ENCODE assay signal across 15 cellular contexts in the genomic region with DNA sequence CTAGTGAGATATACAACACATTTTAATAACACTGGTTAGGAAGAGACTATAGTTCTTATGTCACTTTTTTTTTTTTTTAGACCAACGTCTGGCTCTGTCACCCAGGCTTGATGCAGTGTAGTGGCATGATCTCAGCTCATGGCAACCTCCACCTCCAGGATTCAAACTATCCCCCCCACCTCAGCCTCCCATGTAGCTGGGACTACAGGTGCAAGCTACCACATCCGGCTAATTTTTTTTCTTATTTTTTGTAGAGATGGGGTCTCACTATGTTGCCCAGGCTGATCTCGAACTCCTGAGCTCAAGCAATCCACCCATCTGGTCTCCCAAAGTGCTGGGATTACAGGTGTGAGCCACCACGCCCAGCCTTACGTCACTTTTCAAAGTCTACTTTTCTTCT.
"Had no signal": no experiment of that assay in that cellular context is flagged by ENCODE, and none has a peak within 500 bp of the region (broad histone marks: within the 10 kb centered on the region; RNA-seq: fewer than 3 reads in every experiment).

No MANE protein-coding gene starts in this region.

- H3K27me3 ChIP-seq: esophagus squamous epithelium, left lung, ovary, SJSA1, thyroid gland had no signal

- H3K36me3 ChIP-seq: esophagus squamous epithelium, left lung, ovary, SJSA1, thyroid gland had no signal

- DNase-seq: activated gamma-delta T cell; amniotic stem cell; effector CD4-positive, alpha-beta T cell; esophagus squamous epithelium; hypothalamus; kidney; left lung; mammary epithelial cell; ovary; T-helper 9 cell; thyroid gland had no signal

- H3K4me3 ChIP-seq: coronary artery, esophagus squamous epithelium, left lung, ovary, SJSA1, thyroid gland had no signal

- ATAC-seq: activated CD4-positive, CD25-positive, alpha-beta regulatory T cell treated with anti-CD3 and anti-CD28 coated beads, Interleukin-2, amount 50 U/mL, for 24 hours; left lung; sciatic nerve had no signal

- H3K27ac ChIP-seq: coronary artery, esophagus squamous epithelium, left lung, ovary, SJSA1, thyroid gland had no signal

- H3K9me3 ChIP-seq: esophagus squamous epithelium, left lung, ovary, SJSA1, thyroid gland had no signal

- H3K4me1 ChIP-seq: SJSA1, thyroid gland had no signal
